22 cellular contexts compared by ENCODE assay signal in genomic region chr21:26597981-26598380, GRCh38. TPM values are rescaled to one million over a fixed set of nuclear protein-coding genes. Genes with fewer than 3 reads are reported as not detected.
"Had no signal": no experiment of that assay in that cellular context is flagged by ENCODE, and none has a peak within 500 bp of the region (broad histone marks: within the 10 kb centered on the region; RNA-seq: fewer than 3 reads in every experiment).

No MANE protein-coding gene starts in this region.

- H3K4me1 Mint-ChIP-seq: immature natural killer cell had no signal

- DNase-seq: cortex of kidney; dorsolateral prefrontal cortex; effector memory CD4-positive, alpha-beta T cell; immature natural killer cell; kidney; left cardiac atrium; left ventricle myocardium inferior; lower lobe of right lung; mesenchymal stem cell; midbrain; occipital lobe; pancreas; right cardiac atrium; small intestine; stimulated activated CD4-positive, alpha-beta T cell treated with anti-CD3 and anti-CD28 coated beads, Interleukin-12 subunit alpha, Interleukin-12 subunit beta, amount 100 ng/mL, for 4 hours; stimulated activated naive CD4-positive, alpha-beta T cell; stomach; substantia nigra; transverse colon had no signal

- H3K9me3 ChIP-seq: lower lobe of right lung, pancreas, stomach, thoracic aorta, transverse colon had no signal

- H3K4me3 ChIP-seq: dorsolateral prefrontal cortex, left ventricle myocardium inferior, lower lobe of right lung, pancreas, stomach, thoracic aorta, transverse colon had no signal

- H3K27me3 Mint-ChIP-seq: natural killer cell treated with Interleukin-12 subunit alpha and Interleukin-12 subunit beta and Interleukin-15 and Interleukin-18, amount 100 ng/mL, for 72 hours; progenitor cell of endocrine pancreas had no signal

- H3K4me1 ChIP-seq: left ventricle myocardium inferior, lower lobe of right lung, pancreas, stomach, transverse colon had no signal

- H3K27ac Mint-ChIP-seq: immature natural killer cell; natural killer cell treated with Interleukin-12 subunit alpha and Interleukin-12 subunit beta and Interleukin-15 and Interleukin-18, amount 100 ng/mL, for 72 hours; progenitor cell of endocrine pancreas had no signal

- H3K27ac ChIP-seq: left ventricle myocardium inferior, lower lobe of right lung, pancreas, stomach, thoracic aorta, transverse colon had no signal

- H3K4me3 Mint-ChIP-seq: immature natural killer cell; natural killer cell treated with Interleukin-12 subunit alpha and Interleukin-12 subunit beta and Interleukin-15 and Interleukin-18, amount 100 ng/mL, for 72 hours had no signal

- H3K36me3 Mint-ChIP-seq: natural killer cell treated with Interleukin-12 subunit alpha and Interleukin-12 subunit beta and Interleukin-15 and Interleukin-18, amount 100 ng/mL, for 72 hours had no signal

- H3K36me3 ChIP-seq: left ventricle myocardium inferior, lower lobe of right lung, pancreas, stomach, thoracic aorta, transverse colon had no signal

- H3K27me3 ChIP-seq: dorsolateral prefrontal cortex, pancreas, stomach, transverse colon had no signal

- ATAC-seq: left cardiac atrium; lower lobe of right lung; natural killer cell treated with Interleukin-12 subunit alpha and Interleukin-12 subunit beta and Interleukin-15 and Interleukin-18, amount 100 ng/mL, for 72 hours; pancreas; right cardiac atrium had no signal

RNA-seq across cellular contexts. Expression of gene CYYR1, which starts 24.9 kb away (rescaled TPM):
- total RNA-seq: natural killer cell treated with Interleukin-12 subunit alpha and Interleukin-12 subunit beta and Interleukin-15 and Interleukin-18, amount 100 ng/mL, for 72 hours had no signal
